ENCODE assay signal across 11 cellular contexts in genomic region chr12:4117386-4118016, GRCh38.
A peak's percentile ranks its signal among the peaks of the same experiment; 100 is the strongest.
DNase-seq lines count a peak whose midpoint lies in the region; ATAC-seq and TF ChIP-seq lines count a peak whose summit lies in the region.
"Had no signal": no experiment of that assay in that cellular context is flagged by ENCODE, and none has a peak within 500 bp of the region (broad histone marks: within the 10 kb centered on the region; RNA-seq: fewer than 3 reads in every experiment).

No MANE protein-coding gene starts in this region.

- no peaks in the 10 kb centered on the region for H3K36me3 Mint-ChIP-seq in CD4-positive, CD25-positive, alpha-beta regulatory T cell

- no peaks in the 10 kb centered on the region for H3K36me3 ChIP-seq in CD4-positive, CD25-positive, alpha-beta regulatory T cell (ENCODE audit: control insufficient read depth, insufficient read depth, low read length)
- H3K36me3 ChIP-seq in WERI-Rb-1: no peaks in the 10 kb centered on the region
- H3K36me3 ChIP-seq: tibial nerve had no signal

- H3K4me1 ChIP-seq in CD4-positive, CD25-positive, alpha-beta regulatory T cell (ENCODE audit: control insufficient read depth, insufficient read depth, low read length, poor library complexity, severe bottlenecking): peaks cover 52% of the 10 kb centered on the region

- H3K27ac ChIP-seq in CD4-positive, CD25-positive, alpha-beta regulatory T cell (ENCODE audit: insufficient read depth, low read length, poor library complexity, severe bottlenecking): peak overlapping the region; percentile 66
- H3K27ac ChIP-seq in WERI-Rb-1: no peak overlapping the region
- H3K27ac ChIP-seq: tibial nerve had no signal

- H3K9me3 ChIP-seq in CD4-positive, CD25-positive, alpha-beta regulatory T cell (ENCODE audit: control insufficient read depth in 2 of 2, low read length in 2 of 2): no peaks in the 10 kb centered on the region
- H3K9me3 ChIP-seq in WERI-Rb-1 (ENCODE audit: severe bottlenecking): no peaks in the 10 kb centered on the region
- H3K9me3 ChIP-seq: tibial nerve had no signal

- no peak for ATAC-seq in CD4-positive, CD25-positive, alpha-beta regulatory T cell (ENCODE audit: low read depth in 2 of 2)
- ATAC-seq in GM19452 (IDR thresholded peaks at IDR 0.05; ENCODE audit: unreplicated experiment): peak; percentile 7

- H3K4me3 ChIP-seq in CD4-positive, CD25-positive, alpha-beta regulatory T cell (ENCODE audit: low read depth, low read length): peak overlapping the region; percentile 76
- no peak overlapping the region for H3K4me3 ChIP-seq in WERI-Rb-1 (ENCODE audit: low read depth, low read length)
- H3K4me3 ChIP-seq: tibial nerve had no signal

- H3K4me1 Mint-ChIP-seq in CD4-positive, CD25-positive, alpha-beta regulatory T cell: peaks cover 17 to 58% (median 49%) of the 10 kb centered on the region in 4 donors

- H3K27ac Mint-ChIP-seq in CD4-positive, CD25-positive, alpha-beta regulatory T cell: peak overlapping the region; percentile 84 to 95 (median 86)

- no peaks in the 10 kb centered on the region for H3K27me3 Mint-ChIP-seq in CD4-positive, CD25-positive, alpha-beta regulatory T cell

- no peaks in the 10 kb centered on the region for H3K27me3 ChIP-seq in CD4-positive, CD25-positive, alpha-beta regulatory T cell (ENCODE audit: control insufficient read depth, insufficient read depth, low read length)
- peaks cover 38% of the 10 kb centered on the region for H3K27me3 ChIP-seq in WERI-Rb-1 (ENCODE audit: insufficient read depth, low read depth, severe bottlenecking)
- H3K27me3 ChIP-seq: tibial nerve had no signal

- peak overlapping the region; percentile 70 to 83 (median 76) for H3K4me3 Mint-ChIP-seq in CD4-positive, CD25-positive, alpha-beta regulatory T cell

- DNase-seq in CD4-positive, CD25-positive, alpha-beta regulatory T cell: no peak
- DNase-seq in NOMO-1 treated with dmso at 0.1 percent for 144 hours (lab: John Stamatoyannopoulos, UW; ENCODE audit: unreplicated experiment) (peak; percentile 12), islet precursor cell (peak; percentile 47), WERI-Rb-1 (no peak), OCI-M2 (lab: John Stamatoyannopoulos, UW; ENCODE audit: unreplicated experiment) (no peak), NCI-H774 (lab: John Stamatoyannopoulos, UW) (no peak)
- no peak for DNase-seq in stimulated activated CD4-positive, alpha-beta T cell treated with anti-CD3 and anti-CD28 coated beads, Interleukin-15, amount 100 ng/mL, for 24 hours
- DNase-seq: NCI-H187, T1000 had no signal

- TF ChIP-seq CTCF in WERI-Rb-1 (IDR thresholded peaks at IDR 0.05; ENCODE audit: low read depth, low read length): no peak

- no peaks in the 10 kb centered on the region for H3K9me3 Mint-ChIP-seq in CD4-positive, CD25-positive, alpha-beta regulatory T cell

Comparison
In these comparisons a context has a peak if more than half of its experiments do, and no peak if none do; other contexts are left out.
1. DNase-seq: peak in NOMO-1 treated with dmso at 0.1 percent for 144 hours (single experiment) and islet precursor cell (single experiment); none in CD4-positive, CD25-positive, alpha-beta regulatory T cell (0 of 3), WERI-Rb-1 (single experiment), OCI-M2 (single experiment), stimulated activated CD4-positive, alpha-beta T cell treated with anti-CD3 and anti-CD28 coated beads, Interleukin-15, amount 100 ng/mL, for 24 hours (single experiment) and NCI-H774 (single experiment).